Comparison of ENCODE assay signal across 1 cellular context in the genomic region with DNA sequence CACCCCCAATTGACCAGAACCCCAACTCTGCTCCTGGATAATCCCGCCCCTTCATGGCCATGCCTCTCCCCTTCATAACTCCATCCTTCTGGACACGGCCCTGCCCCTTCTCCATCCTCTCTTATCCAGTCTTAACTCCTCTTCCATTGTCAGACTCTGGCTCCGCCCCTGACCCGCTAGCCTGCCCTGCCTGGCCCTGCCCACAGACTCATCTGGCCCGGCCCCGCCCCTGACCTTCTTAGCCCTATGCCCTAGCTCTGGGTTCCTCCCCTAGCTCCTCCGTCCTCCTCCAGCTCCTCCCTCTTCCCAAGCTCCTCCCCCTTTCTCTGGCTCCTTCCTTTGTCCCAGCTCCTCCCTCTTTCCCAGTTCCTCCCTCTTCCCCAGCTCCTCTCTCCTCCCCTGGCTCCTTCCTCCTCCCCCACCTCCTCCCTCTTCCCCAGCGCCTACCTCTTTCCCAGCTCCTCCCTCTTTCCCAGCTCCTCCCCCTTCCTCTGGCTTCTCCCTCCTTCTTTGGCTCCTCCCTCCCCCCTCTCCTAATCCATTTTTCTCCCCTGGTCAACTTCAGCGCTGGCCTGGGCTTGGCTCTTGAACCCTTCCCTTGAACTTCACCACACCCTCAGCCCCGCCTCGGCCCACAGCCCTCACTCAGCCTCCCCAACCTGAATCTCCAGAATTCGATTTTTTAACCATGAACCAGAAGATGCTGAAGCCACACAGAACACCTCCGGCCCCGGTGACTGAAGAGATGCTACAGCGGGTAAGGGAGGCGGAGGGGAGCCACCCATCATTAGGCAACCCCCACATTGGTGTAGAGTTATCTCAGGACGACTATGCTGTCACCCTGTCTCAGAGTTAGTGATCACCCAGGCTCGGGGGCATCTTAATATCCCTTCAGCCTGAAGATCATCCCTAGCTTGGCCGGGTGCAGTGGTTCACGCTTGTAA.
TF ChIP-seq lines count a peak whose summit lies in the region.

No MANE protein-coding gene starts in this region.

TF ChIP-seq in K562, 482 proteins besides CTCF, POLR2A, EP300 and RAD21 (continued from another document and continues in another):
- TF ChIP-seq RB1 (IDR thresholded peaks at IDR 0.05; ENCODE audit: low read depth): no peak
- TF ChIP-seq ZFPM2 (CRISPR knock-in tag; IDR thresholded peaks at IDR 0.05): no peak
- TF ChIP-seq TCF3 (CRISPR knock-in tag; IDR thresholded peaks at IDR 0.05): no peak
- no peak for TF ChIP-seq ZNF197 (CRISPR knock-in tag; IDR thresholded peaks at IDR 0.05; ENCODE audit: low read depth)
- TF ChIP-seq POLR2G (IDR thresholded peaks at IDR 0.05; ENCODE audit: low read depth, low read length): no peak
- no peak for TF ChIP-seq MAFK (IDR thresholded peaks at IDR 0.05; ENCODE audit: low read length)
- peak; percentile 52 to 57; a peak in 2 of 4 replicates for TF ChIP-seq TRIM24 (IDR thresholded peaks at IDR 0.05)
- no peak for TF ChIP-seq ZNF140 (CRISPR knock-in tag; IDR thresholded peaks at IDR 0.05)
- TF ChIP-seq NCOA2 (IDR thresholded peaks at IDR 0.05; ENCODE audit: partially characterized antibody in 2 of 2): no peak
- no peak for TF ChIP-seq E2F1 (CRISPR knock-in tag; IDR thresholded peaks at IDR 0.05)
- no peak for TF ChIP-seq COPS2 (conservative IDR thresholded peaks at IDR 0.05)
- TF ChIP-seq CCNT2 (IDR thresholded peaks at IDR 0.05; ENCODE audit: borderline replicate concordance, extremely low read depth, insufficient read length, low read depth, low read length): no peak
- TF ChIP-seq MEIS2 (IDR thresholded peaks at IDR 0.05; ENCODE audit: partially characterized antibody): no peak
- TF ChIP-seq NFIC (IDR thresholded peaks at IDR 0.05): no peak
- TF ChIP-seq PHB2 (IDR thresholded peaks at IDR 0.05; ENCODE audit: low read depth): peak; percentile 59
- TF ChIP-seq RBBP5 (IDR thresholded peaks at IDR 0.05; ENCODE audit: borderline replicate concordance, insufficient read depth, low read length, poor library complexity, severe bottlenecking): peak; percentile 13
- no peak for TF ChIP-seq RUNX1 (IDR thresholded peaks at IDR 0.05; ENCODE audit: low read depth)
- TF ChIP-seq, protein P1, sequence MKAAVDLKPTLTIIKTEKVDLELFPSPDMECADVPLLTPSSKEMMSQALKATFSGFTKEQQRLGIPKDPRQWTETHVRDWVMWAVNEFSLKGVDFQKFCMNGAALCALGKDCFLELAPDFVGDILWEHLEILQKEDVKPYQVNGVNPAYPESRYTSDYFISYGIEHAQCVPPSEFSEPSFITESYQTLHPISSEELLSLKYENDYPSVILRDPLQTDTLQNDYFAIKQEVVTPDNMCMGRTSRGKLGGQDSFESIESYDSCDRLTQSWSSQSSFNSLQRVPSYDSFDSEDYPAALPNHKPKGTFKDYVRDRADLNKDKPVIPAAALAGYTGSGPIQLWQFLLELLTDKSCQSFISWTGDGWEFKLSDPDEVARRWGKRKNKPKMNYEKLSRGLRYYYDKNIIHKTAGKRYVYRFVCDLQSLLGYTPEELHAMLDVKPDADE (conservative IDR thresholded peaks at IDR 0.05; ENCODE audit: control insufficient read depth, low read depth, low read length): no peak; the same call in 1 of the 2 replicates
- TF ChIP-seq TEAD4 (IDR thresholded peaks at IDR 0.05; ENCODE audit: low read length): no peak
- TF ChIP-seq TEAD4 (CRISPR knock-in tag; IDR thresholded peaks at IDR 0.05; ENCODE audit: borderline replicate concordance): no peak
- TF ChIP-seq ZEB2 (IDR thresholded peaks at IDR 0.05): 0 out of 2 replicates have a peak, but pooled peaks have one; percentile 58
- peak; percentile 78 for TF ChIP-seq SMARCE1 (IDR thresholded peaks at IDR 0.05)
- TF ChIP-seq ZBTB8A (IDR thresholded peaks at IDR 0.05; ENCODE audit: partially characterized antibody): no peak
- TF ChIP-seq TCFL5 (CRISPR knock-in tag; conservative IDR thresholded peaks at IDR 0.05): no peak
- TF ChIP-seq TEAD1 (CRISPR knock-in tag; IDR thresholded peaks at IDR 0.05): 0 out of 4 replicates have a peak, but pooled peaks of 1 of the 2 experiments have one; percentile 63
- TF ChIP-seq TOE1 (IDR thresholded peaks at IDR 0.05; ENCODE audit: borderline replicate concordance): peak; percentile 90
- no peak for TF ChIP-seq TOE1 (CRISPR knock-in tag; IDR thresholded peaks at IDR 0.05; ENCODE audit: borderline replicate concordance, low read depth)
- TF ChIP-seq SMAD4 (CRISPR knock-in tag; conservative IDR thresholded peaks at IDR 0.05): no peak
- TF ChIP-seq ZNF263 (CRISPR knock-in tag; IDR thresholded peaks at IDR 0.05; ENCODE audit: borderline replicate concordance): peak; percentile 100
- TF ChIP-seq HLTF (IDR thresholded peaks at IDR 0.05): peak; percentile 98; the same call in 1 of the 2 replicates
- TF ChIP-seq NR2C2 (CRISPR knock-in tag; IDR thresholded peaks at IDR 0.05): no peak
- no peak; the same call in 1 of the 2 replicates for TF ChIP-seq NR2C2 (tag; IDR thresholded peaks at IDR 0.05)
- peak; percentile 99 for TF ChIP-seq NBN (IDR thresholded peaks at IDR 0.05; ENCODE audit: low read depth)
- TF ChIP-seq EZH2 (IDR thresholded peaks at IDR 0.05; ENCODE audit: borderline replicate concordance, low read depth, low read length): no peak
- peak; percentile 94 for TF ChIP-seq HDAC2 (IDR thresholded peaks at IDR 0.05)
- TF ChIP-seq LEF1 (IDR thresholded peaks at IDR 0.05): peak; percentile 80
- TF ChIP-seq, protein P2, sequence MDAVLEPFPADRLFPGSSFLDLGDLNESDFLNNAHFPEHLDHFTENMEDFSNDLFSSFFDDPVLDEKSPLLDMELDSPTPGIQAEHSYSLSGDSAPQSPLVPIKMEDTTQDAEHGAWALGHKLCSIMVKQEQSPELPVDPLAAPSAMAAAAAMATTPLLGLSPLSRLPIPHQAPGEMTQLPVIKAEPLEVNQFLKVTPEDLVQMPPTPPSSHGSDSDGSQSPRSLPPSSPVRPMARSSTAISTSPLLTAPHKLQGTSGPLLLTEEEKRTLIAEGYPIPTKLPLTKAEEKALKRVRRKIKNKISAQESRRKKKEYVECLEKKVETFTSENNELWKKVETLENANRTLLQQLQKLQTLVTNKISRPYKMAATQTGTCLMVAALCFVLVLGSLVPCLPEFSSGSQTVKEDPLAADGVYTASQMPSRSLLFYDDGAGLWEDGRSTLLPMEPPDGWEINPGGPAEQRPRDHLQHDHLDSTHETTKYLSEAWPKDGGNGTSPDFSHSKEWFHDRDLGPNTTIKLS (IDR thresholded peaks at IDR 0.05; ENCODE audit: borderline replicate concordance, low read depth): no peak
- no peak for TF ChIP-seq KLF10 (CRISPR knock-in tag; IDR thresholded peaks at IDR 0.05)
- 0 out of 2 replicates have a peak, but pooled peaks have one; percentile 59 for TF ChIP-seq THRAP3 (IDR thresholded peaks at IDR 0.05; ENCODE audit: borderline replicate concordance)
- TF ChIP-seq TBL1XR1 (IDR thresholded peaks at IDR 0.05; ENCODE audit: low read length in 2 of 2): no peak
- no peak for TF ChIP-seq BACH1 (tag; IDR thresholded peaks at IDR 0.05)
- TF ChIP-seq ZNF740 (CRISPR knock-in tag; IDR thresholded peaks at IDR 0.05): no peak
- no peak for TF ChIP-seq ZNF740 (tag; IDR thresholded peaks at IDR 0.05)
- TF ChIP-seq ILF3 (IDR thresholded peaks at IDR 0.05; ENCODE audit: borderline replicate concordance): no peak
- no peak for TF ChIP-seq KHSRP (IDR thresholded peaks at IDR 0.05)
- no peak for TF ChIP-seq STAT5A (IDR thresholded peaks at IDR 0.05; ENCODE audit: borderline replicate concordance, low read length)
- no peak for TF ChIP-seq PTRF (tag; IDR thresholded peaks at IDR 0.05)
- TF ChIP-seq SETDB1 (IDR thresholded peaks at IDR 0.05; ENCODE audit: low read length): no peak
- no peak for TF ChIP-seq SIN3B (IDR thresholded peaks at IDR 0.05; ENCODE audit: low read depth)
- no peak for TF ChIP-seq FOXA1 (IDR thresholded peaks at IDR 0.05; ENCODE audit: borderline replicate concordance)
- TF ChIP-seq NR2F6 (CRISPR knock-in tag; IDR thresholded peaks at IDR 0.05): no peak
- peak in 1 of 2 experiments; percentile 90; a peak in 2 of 4 replicates for TF ChIP-seq HDAC1 (IDR thresholded peaks at IDR 0.05)
- TF ChIP-seq IFI16 (CRISPR knock-in tag; IDR thresholded peaks at IDR 0.05): no peak
- no peak for TF ChIP-seq MTF1 (CRISPR knock-in tag; IDR thresholded peaks at IDR 0.05; ENCODE audit: borderline replicate concordance)
- TF ChIP-seq NR4A1 (CRISPR knock-in tag; IDR thresholded peaks at IDR 0.05): no peak
- TF ChIP-seq NR4A1 (tag; IDR thresholded peaks at IDR 0.05): no peak
- peak; percentile 79 for TF ChIP-seq ARID1B (IDR thresholded peaks at IDR 0.05)
- TF ChIP-seq MIER1 (IDR thresholded peaks at IDR 0.05; ENCODE audit: low read depth): peak; percentile 84
- TF ChIP-seq PRDM10 (IDR thresholded peaks at IDR 0.05; ENCODE audit: partially characterized antibody): peak; percentile 81
- TF ChIP-seq TAL1 (IDR thresholded peaks at IDR 0.05): 0 out of 2 replicates have a peak, but pooled peaks have one; percentile 18
- TF ChIP-seq ZBTB2 (IDR thresholded peaks at IDR 0.05): no peak
- no peak for TF ChIP-seq CCAR2 (IDR thresholded peaks at IDR 0.05; ENCODE audit: low read depth, low read length)
- TF ChIP-seq GABPB2 (CRISPR knock-in tag; conservative IDR thresholded peaks at IDR 0.05): no peak
- peak; percentile 17 for TF ChIP-seq HNRNPLL (IDR thresholded peaks at IDR 0.05; ENCODE audit: low read depth, low read length, poor library complexity, severe bottlenecking)
- TF ChIP-seq SPI1 (IDR thresholded peaks at IDR 0.05; ENCODE audit: borderline replicate concordance, low read depth, low read length): peak; percentile 67; the same call in 1 of the 2 replicates
- TF ChIP-seq CREB1 (IDR thresholded peaks at IDR 0.05): no peak
- no peak for TF ChIP-seq CREB1 (CRISPR knock-in tag; IDR thresholded peaks at IDR 0.05)
- peak; percentile 72 for TF ChIP-seq BCOR (IDR thresholded peaks at IDR 0.05)
- no peak for TF ChIP-seq PHF20 (IDR thresholded peaks at IDR 0.05; ENCODE audit: partially characterized antibody)
- TF ChIP-seq, protein P3, sequence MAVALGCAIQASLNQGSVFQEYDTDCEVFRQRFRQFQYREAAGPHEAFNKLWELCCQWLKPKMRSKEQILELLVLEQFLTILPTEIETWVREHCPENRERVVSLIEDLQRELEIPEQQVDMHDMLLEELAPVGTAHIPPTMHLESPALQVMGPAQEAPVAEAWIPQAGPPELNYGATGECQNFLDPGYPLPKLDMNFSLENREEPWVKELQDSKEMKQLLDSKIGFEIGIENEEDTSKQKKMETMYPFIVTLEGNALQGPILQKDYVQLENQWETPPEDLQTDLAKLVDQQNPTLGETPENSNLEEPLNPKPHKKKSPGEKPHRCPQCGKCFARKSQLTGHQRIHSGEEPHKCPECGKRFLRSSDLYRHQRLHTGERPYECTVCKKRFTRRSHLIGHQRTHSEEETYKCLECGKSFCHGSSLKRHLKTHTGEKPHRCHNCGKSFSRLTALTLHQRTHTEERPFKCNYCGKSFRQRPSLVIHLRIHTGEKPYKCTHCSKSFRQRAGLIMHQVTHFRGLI (CRISPR knock-in tag; IDR thresholded peaks at IDR 0.05): no peak
